ENCODE assay signal across 21 cellular contexts in the genomic region with DNA sequence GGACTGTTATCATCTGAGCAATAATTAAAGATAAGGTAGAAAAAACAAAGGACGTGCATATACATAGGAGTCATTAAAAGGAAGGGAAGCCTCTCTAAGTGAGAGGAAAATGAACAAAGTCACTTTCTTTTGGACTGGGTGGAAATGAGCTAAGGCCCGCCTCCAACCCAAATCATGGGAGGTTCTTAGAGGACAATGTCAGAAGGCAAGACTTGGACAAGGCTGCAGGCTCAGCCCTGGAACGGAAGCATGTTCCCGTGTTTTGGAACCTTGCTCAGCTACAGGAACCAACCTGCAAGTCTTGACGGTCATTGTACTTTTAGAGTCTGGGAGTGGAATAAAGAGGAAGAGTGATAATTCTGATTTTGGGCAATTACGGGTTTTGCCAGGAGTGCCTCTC. TPM values are rescaled to one million over a fixed set of nuclear protein-coding genes. Genes with fewer than 3 reads are reported as not detected.
DNase-seq lines count a peak whose midpoint lies in the region; ATAC-seq and FAIRE-seq lines count a peak whose summit lies in the region.
"Had no signal": no experiment of that assay in that cellular context is flagged by ENCODE, and none has a peak within 500 bp of the region (broad histone marks: within the 10 kb centered on the region; RNA-seq: fewer than 3 reads in every experiment).

No MANE protein-coding gene starts in this region.

- H3K4me1 ChIP-seq in small intestine (ENCODE audit: control insufficient read depth in 2 of 2, insufficient read depth in 1 of 2, low read depth in 1 of 2, low read length in 1 of 2), result no peaks in the 10 kb centered on the region
- H3K4me1 ChIP-seq in effector memory CD4-positive, alpha-beta T cell (ENCODE audit: control insufficient read depth, insufficient read depth, low read length, poor library complexity, severe bottlenecking), result no peaks in the 10 kb centered on the region

- H3K27ac ChIP-seq in small intestine (ENCODE audit: low read depth in 1 of 2, low read length in 1 of 2), result no peak overlapping the region
- H3K27ac ChIP-seq in effector memory CD4-positive, alpha-beta T cell (ENCODE audit: insufficient read depth, low read length, poor library complexity, severe bottlenecking), result no peak overlapping the region
- H3K27ac ChIP-seq: BLaER1 treated with 17β-estradiol and CSF1 and Interleukin-3, amounts not matched to agents 10 nM and 100 nM; C4-2B had no signal

- H3K36me3 ChIP-seq in small intestine (ENCODE audit: control insufficient read depth in 2 of 2, insufficient read depth in 2 of 2, low read length in 2 of 2), result no peaks in the 10 kb centered on the region
- H3K36me3 ChIP-seq in effector memory CD4-positive, alpha-beta T cell (ENCODE audit: control insufficient read depth, insufficient read depth, low read length), result no peaks in the 10 kb centered on the region
- H3K36me3 ChIP-seq: BLaER1 treated with 17β-estradiol and CSF1 and Interleukin-3, amounts not matched to agents 10 nM and 100 nM had no signal

- no peaks in the 10 kb centered on the region for H3K27me3 ChIP-seq in small intestine (ENCODE audit: control insufficient read depth in 2 of 2, insufficient read depth in 2 of 2, low read length in 2 of 2)
- no peaks in the 10 kb centered on the region for H3K27me3 ChIP-seq in effector memory CD4-positive, alpha-beta T cell (replicated peaks; ENCODE audit: control insufficient read depth, insufficient read depth, low read length, poor library complexity, severe bottlenecking)
- H3K27me3 ChIP-seq: BLaER1 treated with 17β-estradiol and CSF1 and Interleukin-3, amounts not matched to agents 10 nM and 100 nM had no signal

- peak; percentile 29 for DNase-seq in cerebellar cortex (ENCODE audit: low spot score)
- DNase-seq in small intestine, result peak; percentile 84
- DNase-seq in effector memory CD4-positive, alpha-beta T cell, result no peak
- DNase-seq: 8988T; ACHN; AML-193; Caco-2; Calu3; CD4-positive, alpha-beta T cell; CD8-positive, alpha-beta T cell; DMS79 treated with DMSO at 0.1 percent for 48 hours; GF-D8 had no signal

- FAIRE-seq in small intestine (lab: Jason Lieb, UNC), result no peak
- FAIRE-seq: A204.1, D721Med, G401.6, GM12891, GM19239 had no signal

- no peak overlapping the region for H3K4me3 ChIP-seq in small intestine (ENCODE audit: low read depth in 1 of 2, low read length in 2 of 2)
- no peak overlapping the region for H3K4me3 ChIP-seq in effector memory CD4-positive, alpha-beta T cell (ENCODE audit: insufficient read depth, low read depth, low read length, poor library complexity, severe bottlenecking)
- H3K4me3 ChIP-seq: BLaER1 treated with 17β-estradiol and CSF1 and Interleukin-3, amounts not matched to agents 10 nM and 100 nM had no signal

- ATAC-seq in esophagus mucosa, result peak; percentile 55
- ATAC-seq in HG03520 (IDR thresholded peaks at IDR 0.05; ENCODE audit: unreplicated experiment), result no peak
- ATAC-seq: CD8-positive, alpha-beta T cell had no signal

- H3K9me3 ChIP-seq in small intestine (ENCODE audit: control insufficient read depth, low read depth), result no peaks in the 10 kb centered on the region
- H3K9me3 ChIP-seq in effector memory CD4-positive, alpha-beta T cell (ENCODE audit: control insufficient read depth, low read length), result no peaks in the 10 kb centered on the region
- H3K9me3 ChIP-seq: BLaER1 treated with 17β-estradiol and CSF1 and Interleukin-3, amounts not matched to agents 10 nM and 100 nM; Caco-2 had no signal

- 11 to 53% (median 32%) methylated on average over 6 of the region's 6 CpGs for WGBS in small intestine, 3 donors

RNA-seq across cellular contexts. Expression of gene EPB41L3, which starts 59.4 kb away (rescaled TPM):
- total RNA-seq in esophagus mucosa, result 16.3 TPM
- 100 to 1,000 TPM in 2 of 3 donors, 10 to 100 TPM in 1; 52.8 to 167 (median 108) TPM for polyA plus RNA-seq in small intestine
- total RNA-seq: Calu3 had no signal

Comparison
In these comparisons a context has a peak if more than half of its experiments do, and no peak if none do; other contexts are left out.
1. DNase-seq: peak in cerebellar cortex (single experiment) and small intestine (single experiment); none in effector memory CD4-positive, alpha-beta T cell (0 of 3).